ENCODE assay signal across 11 cellular contexts in the genomic region with DNA sequence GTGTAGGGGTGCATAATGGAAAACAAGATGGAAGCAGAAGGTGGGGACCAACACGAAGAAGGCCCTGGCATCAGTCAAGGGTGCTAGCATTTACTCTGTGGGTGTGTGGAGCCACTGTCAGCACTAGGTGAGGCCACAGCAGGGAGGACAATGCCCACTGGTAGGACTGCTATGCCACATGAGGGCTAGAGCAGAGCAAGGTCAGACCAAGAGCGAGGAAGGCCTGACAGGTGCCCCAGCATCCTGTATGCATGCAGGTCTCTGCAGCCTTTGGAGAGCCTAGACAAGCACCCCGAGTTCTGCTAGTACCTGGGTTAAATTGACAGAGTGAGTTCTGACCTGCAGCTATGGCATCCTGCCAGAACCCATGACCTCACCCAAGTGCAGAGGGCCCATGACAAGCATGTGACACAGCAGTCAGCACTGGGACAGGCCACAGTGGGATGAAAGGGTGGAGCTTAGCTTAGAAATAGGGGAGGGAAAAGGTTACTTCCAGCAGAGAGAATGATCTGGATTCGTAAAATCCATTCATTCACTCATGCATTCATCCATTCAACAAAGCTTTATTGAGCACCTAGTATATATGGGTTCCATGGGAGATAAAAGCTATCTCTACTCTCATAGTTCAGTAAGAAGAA. TPM values are rescaled to one million over a fixed set of nuclear protein-coding genes. Genes with fewer than 3 reads are reported as not detected.
DNase-seq lines count a peak whose midpoint lies in the region; ATAC-seq and TF ChIP-seq lines count a peak whose summit lies in the region.
"Had no signal": no experiment of that assay in that cellular context is flagged by ENCODE, and none has a peak within 500 bp of the region (broad histone marks: within the 10 kb centered on the region; RNA-seq: fewer than 3 reads in every experiment).

No MANE protein-coding gene starts in this region.

- H3K27me3 Mint-ChIP-seq in CD8-positive, alpha-beta memory T cell = peaks cover 0 to 5% of the 10 kb centered on the region in 2 donors
- no peaks in the 10 kb centered on the region for H3K27me3 Mint-ChIP-seq in activated T-helper 17 cell treated with anti-CD3 and anti-CD28 coated beads, Interleukin-2, amount 50 U/mL, for 72 hours

- H3K4me3 Mint-ChIP-seq in CD8-positive, alpha-beta memory T cell = no peak overlapping the region
- no peak overlapping the region for H3K4me3 Mint-ChIP-seq in activated T-helper 17 cell treated with anti-CD3 and anti-CD28 coated beads, Interleukin-2, amount 50 U/mL, for 72 hours

- DNase-seq in CD8-positive, alpha-beta memory T cell = no peak
- DNase-seq in HEK293T (ENCODE audit: extremely low spot score) (peak; percentile 37), right lobe of liver (peak; percentile 79 to 92 (median 90)), NCI-H2081 (lab: John Stamatoyannopoulos, UW) (no peak), NCI-H1048 (lab: John Stamatoyannopoulos, UW) (no peak), iPS-NIHi11 (ENCODE audit: low spot score) (no peak)
- DNase-seq: GOT3 had no signal

- H3K9me3 Mint-ChIP-seq in CD8-positive, alpha-beta memory T cell = no peaks in the 10 kb centered on the region
- H3K9me3 Mint-ChIP-seq in activated T-helper 17 cell treated with anti-CD3 and anti-CD28 coated beads, Interleukin-2, amount 50 U/mL, for 72 hours = no peaks in the 10 kb centered on the region

- H3K27ac Mint-ChIP-seq in CD8-positive, alpha-beta memory T cell = peak overlapping the region in 1 of 8 donors; percentile 72
- no peak overlapping the region for H3K27ac Mint-ChIP-seq in activated T-helper 17 cell treated with anti-CD3 and anti-CD28 coated beads, Interleukin-2, amount 50 U/mL, for 72 hours

- peaks cover 10 to 11% (median 11%) of the 10 kb centered on the region in 3 donors for H3K4me1 Mint-ChIP-seq in CD8-positive, alpha-beta memory T cell
- peaks cover 18% of the 10 kb centered on the region for H3K4me1 Mint-ChIP-seq in activated T-helper 17 cell treated with anti-CD3 and anti-CD28 coated beads, Interleukin-2, amount 50 U/mL, for 72 hours

- H3K4me3 ChIP-seq in CD8-positive, alpha-beta memory T cell (ENCODE audit: low read length) = no peak overlapping the region
- no peak overlapping the region for H3K4me3 ChIP-seq in right lobe of liver
- H3K4me3 ChIP-seq: esophagus muscularis mucosa, vagina had no signal

- peak; percentile 42 for ATAC-seq in activated T-helper 17 cell treated with anti-CD3 and anti-CD28 coated beads, Interleukin-2, amount 50 U/mL, for 72 hours (replicated peaks)
- ATAC-seq in right lobe of liver = peak; percentile 64 to 74 (median 70)
- ATAC-seq in HG02759 (IDR thresholded peaks at IDR 0.05; ENCODE audit: unreplicated experiment) = no peak

- peaks cover 18% of the 10 kb centered on the region for H3K4me1 ChIP-seq in CD8-positive, alpha-beta memory T cell (ENCODE audit: insufficient read depth, low read length)
- H3K4me1 ChIP-seq in right lobe of liver = peaks cover 0 to 42% (median 15%) of the 10 kb centered on the region in 4 donors

- intact Hi-C loops in right lobe of liver (cut with DNase I) = no loop called here

- no peaks in the 10 kb centered on the region for H3K36me3 Mint-ChIP-seq in CD8-positive, alpha-beta memory T cell
- peaks cover 9% of the 10 kb centered on the region for H3K36me3 Mint-ChIP-seq in activated T-helper 17 cell treated with anti-CD3 and anti-CD28 coated beads, Interleukin-2, amount 50 U/mL, for 72 hours (ENCODE audit: low read depth)

- H3K36me3 ChIP-seq in CD8-positive, alpha-beta memory T cell (ENCODE audit: insufficient read depth, low read length) = no peaks in the 10 kb centered on the region
- H3K36me3 ChIP-seq in right lobe of liver = no peaks in the 10 kb centered on the region
- H3K36me3 ChIP-seq: esophagus muscularis mucosa, vagina had no signal

- peak overlapping the region; percentile 44 for H3K27ac ChIP-seq in CD8-positive, alpha-beta memory T cell (ENCODE audit: low read depth, low read length)
- H3K27ac ChIP-seq in right lobe of liver = peak overlapping the region; percentile 39 to 52 (median 43)
- H3K27ac ChIP-seq: esophagus muscularis mucosa, vagina had no signal

- WGBS in right lobe of liver (ENCODE audit: insufficient coverage, low coverage, low lambda C conversion rate, missing lambda C conversion rate) = 44% methylated on average over 3 of the region's 4 CpGs

- no peaks in the 10 kb centered on the region for H3K27me3 ChIP-seq in CD8-positive, alpha-beta memory T cell (ENCODE audit: insufficient read depth, low read length, poor library complexity, severe bottlenecking)
- no peaks in the 10 kb centered on the region for H3K27me3 ChIP-seq in right lobe of liver
- H3K27me3 ChIP-seq: esophagus muscularis mucosa, vagina had no signal

- TF ChIP-seq CTCF in right lobe of liver (IDR thresholded peaks at IDR 0.05) = no peak

- CTCF ChIA-PET in CD8-positive, alpha-beta memory T cell (lab: Charles Lee) = no interaction called here
- CTCF ChIA-PET in HEK293T (lab: Yijun Ruan, JAX) = no interaction called here

- TF ChIP-seq POLR2A in right lobe of liver (IDR thresholded peaks at IDR 0.05) = no peak

- POLR2A ChIA-PET in CD8-positive, alpha-beta memory T cell (lab: Charles Lee) = no interaction called here
- POLR2A ChIA-PET in HEK293T (lab: Yijun Ruan, JAX) = no interaction called here

- H3K9me3 ChIP-seq in CD8-positive, alpha-beta memory T cell (ENCODE audit: low read length) = no peaks in the 10 kb centered on the region
- no peaks in the 10 kb centered on the region for H3K9me3 ChIP-seq in right lobe of liver
- H3K9me3 ChIP-seq: esophagus muscularis mucosa, vagina had no signal

TF ChIP-seq in HEK293T, 16 proteins besides CTCF, POLR2A, EP300 and RAD21:
- no peak for TF ChIP-seq HDGF (IDR thresholded peaks at IDR 0.05; ENCODE audit: borderline replicate concordance)
- no peak for TF ChIP-seq NFRKB (IDR thresholded peaks at IDR 0.05)
- no peak for TF ChIP-seq FOXM1 (IDR thresholded peaks at IDR 0.05; ENCODE audit: borderline replicate concordance)
- no peak for TF ChIP-seq L3MBTL2 (conservative IDR thresholded peaks at IDR 0.05)
- no peak for TF ChIP-seq LEF1 (IDR thresholded peaks at IDR 0.05; ENCODE audit: borderline replicate concordance)
- no peak for TF ChIP-seq SUZ12 (IDR thresholded peaks at IDR 0.05)
- TF ChIP-seq BHLHE40 (IDR thresholded peaks at IDR 0.05; ENCODE audit: borderline replicate concordance) = no peak
- no peak for TF ChIP-seq CTBP1 (IDR thresholded peaks at IDR 0.05; ENCODE audit: borderline replicate concordance)
- no peak for TF ChIP-seq ZNF384 (IDR thresholded peaks at IDR 0.05)

RNA-seq across cellular contexts. Expression of gene CSF1, which starts 9.0 kb away (rescaled TPM):
- 10 to 100 TPM; 82.8 to 87.8 TPM for total RNA-seq in CD8-positive, alpha-beta memory T cell
- polyA plus RNA-seq in CD8-positive, alpha-beta memory T cell = 5.6 TPM
- total RNA-seq in activated T-helper 17 cell treated with anti-CD3 and anti-CD28 coated beads, Interleukin-2, amount 50 U/mL, for 72 hours = 10 to 100 TPM; 46.8 to 95.4 TPM
- 10 to 100 TPM in 5 of 6 experiments, 1 to 10 TPM in 1; 4.8 to 44.1 (median 22.0) TPM for total RNA-seq in right lobe of liver

Comparison
In these comparisons a context has a peak if more than half of its experiments do, and no peak if none do; other contexts are left out.
1. DNase-seq: peak in HEK293T (single experiment) and right lobe of liver (3 of 3); none in CD8-positive, alpha-beta memory T cell (0 of 5), NCI-H2081 (0 of 2), NCI-H1048 (single experiment) and iPS-NIHi11 (single experiment).